Comparison of ENCODE assay signal across 8 cellular contexts in genomic region chr20:32534661-32535240, GRCh38. TPM values are rescaled to one million over a fixed set of nuclear protein-coding genes. Genes with fewer than 3 reads are reported as not detected.
A peak's percentile ranks its signal among the peaks of the same experiment; 100 is the strongest.
DNase-seq lines count a peak whose midpoint lies in the region; ATAC-seq and TF ChIP-seq lines count a peak whose summit lies in the region.
"Had no signal": no experiment of that assay in that cellular context is flagged by ENCODE, and none has a peak within 500 bp of the region (broad histone marks: within the 10 kb centered on the region; RNA-seq: fewer than 3 reads in every experiment).

No MANE protein-coding gene starts in this region.

- no peak overlapping the region for H3K4me3 ChIP-seq in PC-3 (ENCODE audit: low read length)

- no peak overlapping the region for H3K9ac ChIP-seq in PC-3 (ENCODE audit: low read length)

- POLR2A ChIA-PET in activated naive CD8-positive, alpha-beta T cell treated with anti-CD3 and anti-CD28 coated beads, Interleukin-2, amount 10 ng/mL, durations not matched to agents 7 days and 5 days (lab: Charles Lee) = interaction anchor here (0.5 to 9.2 kb wide), 18 partner anchors 9 to 1577 kb away, joined by 3 to 248 read pairs (median 4); partner anchors contain the start of genes ASXL1, C20orf203, DNMT3B and EIF2S2
- POLR2A ChIA-PET in PC-3 (lab: Charles Lee; ENCODE audit: unreplicated experiment) = interaction anchor here (0.9 kb wide), 1 partner anchor 118 kb away, joined by 4 read pairs; no protein-coding TSS in a partner anchor

- peaks cover 5% of the 10 kb centered on the region for H3K36me3 Mint-ChIP-seq in T-helper 17 cell (ENCODE audit: low read depth)
- peaks cover 3% of the 10 kb centered on the region for H3K36me3 Mint-ChIP-seq in activated naive CD8-positive, alpha-beta T cell treated with anti-CD3 and anti-CD28 coated beads, Interleukin-2, amount 10 ng/mL, durations not matched to agents 7 days and 5 days

- no peaks in the 10 kb centered on the region for H3K36me3 ChIP-seq in KOPT-K1 (ENCODE audit: insufficient read depth, low read length)
- no peaks in the 10 kb centered on the region for H3K36me3 ChIP-seq in PC-3 (ENCODE audit: low read depth, low read length)

- no peak overlapping the region for H3K4me2 ChIP-seq in PC-3 (ENCODE audit: low read length)

- H3K9me3 ChIP-seq in KOPT-K1 (ENCODE audit: insufficient read depth, low read length, poor library complexity, severe bottlenecking) (no peaks in the 10 kb centered on the region), T-helper 17 cell (ENCODE audit: control insufficient read depth, low read length, poor library complexity, severe bottlenecking) (no peaks in the 10 kb centered on the region), PC-3 (ENCODE audit: low read length) (no peaks in the 10 kb centered on the region)

- no peak for TF ChIP-seq CTCF in PC-3 (conservative IDR thresholded peaks at IDR 0.05; ENCODE audit: low read depth, low read length)

- no peaks in the 10 kb centered on the region for H3K27me3 ChIP-seq in PC-3 (ENCODE audit: low read length)

- H3K9me2 ChIP-seq in PC-3 (replicated peaks; ENCODE audit: low read length) = no peaks in the 10 kb centered on the region

- DNase-seq in T-helper 17 cell (peak in 2 of 3 donors; percentile 39 to 61), PC-3 (no peak), HuH-7.5 (ENCODE audit: low spot score) (no peak)
- DNase-seq in activated naive CD8-positive, alpha-beta T cell treated with anti-CD3 and anti-CD28 coated beads, Interleukin-2, amount 10 ng/mL, durations not matched to agents 7 days and 5 days = no peak
- DNase-seq in stimulated activated CD4-positive, alpha-beta T cell treated with anti-CD3 and anti-CD28 coated beads, Interleukin-4, amount 100 ng/mL, for 4 hours = peak; percentile 53 to 80
- DNase-seq: IMR-90 had no signal

- H3K4me1 Mint-ChIP-seq in T-helper 17 cell = peaks cover 56% of the 10 kb centered on the region
- peaks cover 58% of the 10 kb centered on the region for H3K4me1 Mint-ChIP-seq in activated naive CD8-positive, alpha-beta T cell treated with anti-CD3 and anti-CD28 coated beads, Interleukin-2, amount 10 ng/mL, durations not matched to agents 7 days and 5 days

- peak; percentile 23 for ATAC-seq in T-helper 17 cell
- ATAC-seq in activated naive CD8-positive, alpha-beta T cell treated with anti-CD3 and anti-CD28 coated beads, Interleukin-2, amount 10 ng/mL, durations not matched to agents 7 days and 5 days (ENCODE audit: low read depth) = peak; percentile 19
- ATAC-seq in PC-3 = no peak
- ATAC-seq in GM21381 (IDR thresholded peaks at IDR 0.05; ENCODE audit: unreplicated experiment) = no peak

- BruUV-seq in PC-3 (replicated peaks; lab: Mats Ljungman, UMichigan) = no TSS peak

- H3K4me1 ChIP-seq in PC-3 (ENCODE audit: insufficient read depth, low read length) = peaks cover 8% of the 10 kb centered on the region

- CTCF ChIA-PET in PC-3 (lab: Charles Lee) = no interaction called here

- H3K9me3 Mint-ChIP-seq in activated naive CD8-positive, alpha-beta T cell treated with anti-CD3 and anti-CD28 coated beads, Interleukin-2, amount 10 ng/mL, durations not matched to agents 7 days and 5 days = no peaks in the 10 kb centered on the region

- H3K79me2 ChIP-seq in PC-3 (ENCODE audit: low read length) = no peaks in the 10 kb centered on the region

- H3K27me3 Mint-ChIP-seq in T-helper 17 cell = no peaks in the 10 kb centered on the region
- H3K27me3 Mint-ChIP-seq in activated naive CD8-positive, alpha-beta T cell treated with anti-CD3 and anti-CD28 coated beads, Interleukin-2, amount 10 ng/mL, durations not matched to agents 7 days and 5 days = no peaks in the 10 kb centered on the region

- peak overlapping the region; percentile 93 for H3K27ac ChIP-seq in KOPT-K1 (ENCODE audit: low read depth, low read length, poor library complexity, severe bottlenecking)
- H3K27ac ChIP-seq in PC-3 (ENCODE audit: low read length) = no peak overlapping the region

- H4K20me1 ChIP-seq in PC-3 (ENCODE audit: low read length) = no peaks in the 10 kb centered on the region

- H3K27ac Mint-ChIP-seq in T-helper 17 cell = peak overlapping the region; percentile 99
- H3K27ac Mint-ChIP-seq in activated naive CD8-positive, alpha-beta T cell treated with anti-CD3 and anti-CD28 coated beads, Interleukin-2, amount 10 ng/mL, durations not matched to agents 7 days and 5 days = peak overlapping the region; percentile 99

- H3K4me3 Mint-ChIP-seq in T-helper 17 cell = peak overlapping the region; percentile 95
- H3K4me3 Mint-ChIP-seq in activated naive CD8-positive, alpha-beta T cell treated with anti-CD3 and anti-CD28 coated beads, Interleukin-2, amount 10 ng/mL, durations not matched to agents 7 days and 5 days = peak overlapping the region; percentile 88

- no peaks in the 10 kb centered on the region for H3F3A ChIP-seq in PC-3 (ENCODE audit: low read length, unreplicated experiment)

- no peak overlapping the region for H2AFZ ChIP-seq in PC-3 (ENCODE audit: low read length)

- intact Hi-C loops in PC-3 (cut with micrococcal nuclease) = no loop called here

RNA-seq across cellular contexts. Expression of gene NOL4L, which starts 50.4 kb away (rescaled TPM):
- total RNA-seq in T-helper 17 cell = 10 to 100 TPM; 60.9 to 62.9 TPM
- total RNA-seq in activated naive CD8-positive, alpha-beta T cell treated with anti-CD3 and anti-CD28 coated beads, Interleukin-2, amount 10 ng/mL, durations not matched to agents 7 days and 5 days = 10 to 100 TPM; 39.1 to 41.1 TPM
- 5.4 and 7.3 TPM in 2 replicates for total RNA-seq in PC-3 (2014; rRNA removed)

Comparison
In these comparisons a context has a peak if more than half of its experiments do, and no peak if none do; other contexts are left out.
1. ATAC-seq: peak in T-helper 17 cell (single experiment) and activated naive CD8-positive, alpha-beta T cell treated with anti-CD3 and anti-CD28 coated beads, Interleukin-2, amount 10 ng/mL, durations not matched to agents 7 days and 5 days (single experiment); none in PC-3 (single experiment) and GM21381 (single experiment).
2. DNase-seq: peak in T-helper 17 cell (2 of 3) and stimulated activated CD4-positive, alpha-beta T cell treated with anti-CD3 and anti-CD28 coated beads, Interleukin-4, amount 100 ng/mL, for 4 hours (2 of 2); none in activated naive CD8-positive, alpha-beta T cell treated with anti-CD3 and anti-CD28 coated beads, Interleukin-2, amount 10 ng/mL, durations not matched to agents 7 days and 5 days (single experiment), PC-3 (single experiment) and HuH-7.5 (single experiment).